In the genomic region with DNA sequence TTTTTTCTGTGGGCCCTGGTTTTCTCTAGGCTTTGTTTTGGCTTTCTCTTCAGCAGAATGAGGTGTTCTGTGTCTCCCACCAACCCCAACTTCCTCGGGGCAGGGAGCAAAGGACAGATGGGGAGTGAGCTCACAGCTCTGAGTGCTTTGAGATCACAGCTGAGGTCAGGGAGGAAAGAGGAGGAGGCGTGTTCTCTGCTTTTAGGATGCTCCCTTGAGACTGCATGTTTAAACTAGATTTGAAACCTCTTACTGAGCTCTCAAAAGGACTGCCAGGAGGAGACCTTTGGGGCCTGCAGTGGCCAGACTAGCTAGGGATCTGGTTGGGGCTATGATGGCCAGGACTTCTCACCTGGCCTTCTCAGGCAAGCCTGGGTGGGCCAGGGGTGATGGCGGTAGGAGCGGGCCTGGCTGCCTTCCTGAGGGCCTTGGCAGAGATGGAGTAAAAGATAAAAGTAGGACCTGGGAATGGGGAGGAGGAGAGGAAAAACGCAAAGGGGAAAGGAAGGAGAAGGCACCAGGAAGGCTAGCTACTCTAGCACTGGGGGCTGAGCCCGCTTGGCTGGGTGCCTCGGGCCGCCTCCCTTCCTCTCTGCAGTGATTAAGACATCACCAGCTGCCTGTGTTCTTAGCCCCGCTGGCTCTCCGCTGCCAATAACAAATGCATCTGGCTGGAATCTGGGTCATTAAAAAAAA, we compare ENCODE assay signal across 8 cellular contexts.
A peak's percentile ranks its signal among the peaks of the same experiment; 100 is the strongest.
DNase-seq lines count a peak whose midpoint lies in the region; ATAC-seq and TF ChIP-seq lines count a peak whose summit lies in the region.

No MANE protein-coding gene starts in this region.

- H3K9me3 ChIP-seq in OCI-LY7 (ENCODE audit: low read length): no peaks in the 10 kb centered on the region
- H3K9me3 ChIP-seq in spleen: no peaks in the 10 kb centered on the region

- peaks cover 24% of the 10 kb centered on the region for H3K4me1 ChIP-seq in OCI-LY7 (ENCODE audit: insufficient read depth, low read length, poor library complexity, severe bottlenecking)
- peaks cover 10 to 40% (median 16%) of the 10 kb centered on the region in 6 donors for H3K4me1 ChIP-seq in spleen

- H3K4me3 ChIP-seq in H7 (ENCODE audit: insufficient read depth, low read depth, low read length) (no peak overlapping the region), OCI-LY7 (ENCODE audit: low read depth, low read length, poor library complexity, severe bottlenecking) (no peak overlapping the region), foreskin fibroblast (ENCODE audit: low read depth in 1 of 2, low read length in 2 of 2) (no peak overlapping the region), spleen (no peak overlapping the region)

- no peaks in the 10 kb centered on the region for H3K9me2 ChIP-seq in OCI-LY7 (ENCODE audit: insufficient read depth, low read length)

- H3K36me3 Mint-ChIP-seq in activated naive CD8-positive, alpha-beta T cell treated with anti-CD3 and anti-CD28 coated beads, Interleukin-2, amount 50 U/mL, for 24 hours (ENCODE audit: low read depth): no peaks in the 10 kb centered on the region

- H2AFZ ChIP-seq in OCI-LY7 (ENCODE audit: low read length): no peak overlapping the region

- no peak overlapping the region for H3K4me3 Mint-ChIP-seq in activated naive CD8-positive, alpha-beta T cell treated with anti-CD3 and anti-CD28 coated beads, Interleukin-2, amount 50 U/mL, for 24 hours

- H3K27ac ChIP-seq in OCI-LY7 (ENCODE audit: low read depth, low read length, poor library complexity, severe bottlenecking): no peak overlapping the region
- H3K27ac ChIP-seq in spleen: peak overlapping the region in 7 of 8 donors; percentile 51 to 71 (median 55)

- CTCF ChIA-PET in OCI-LY7 (lab: Charles Lee; ENCODE audit: unreplicated experiment): interaction anchor here (0.6 kb wide), 1 partner anchor 64 kb away, joined by 3 read pairs; no protein-coding TSS in a partner anchor

- H3K27me3 ChIP-seq in H7 (ENCODE audit: control insufficient read depth, insufficient read depth, low read length): no peaks in the 10 kb centered on the region
- H3K27me3 ChIP-seq in spleen (replicated peaks in 1 of 7): no peaks in the 10 kb centered on the region

- BruUV-seq in OCI-LY7 (replicated peaks; lab: Mats Ljungman, UMichigan): no TSS peak

- H3K79me2 ChIP-seq in OCI-LY7 (ENCODE audit: insufficient read depth, low read depth, low read length): no peaks in the 10 kb centered on the region

- no peaks in the 10 kb centered on the region for H3K9me3 Mint-ChIP-seq in activated naive CD8-positive, alpha-beta T cell treated with anti-CD3 and anti-CD28 coated beads, Interleukin-2, amount 50 U/mL, for 24 hours

- ATAC-seq in activated naive CD8-positive, alpha-beta T cell treated with anti-CD3 and anti-CD28 coated beads, Interleukin-2, amount 50 U/mL, for 24 hours: no peak
- ATAC-seq in HG03196 (IDR thresholded peaks at IDR 0.05; ENCODE audit: unreplicated experiment): no peak

- peak; percentile 58 for DNase-seq in H7
- peak; percentile 55 for DNase-seq in OCI-LY7 (ENCODE audit: low spot score)
- DNase-seq in foreskin fibroblast: peak; percentile 85 to 95
- no peak for DNase-seq in spleen
- DNase-seq in foreskin melanocyte: no peak
- no peak for DNase-seq in activated naive CD8-positive, alpha-beta T cell treated with anti-CD3 and anti-CD28 coated beads, Interleukin-2, amount 50 U/mL, for 24 hours
- DNase-seq in SKM-1 treated with dmso at 0.1 percent for 144 hours (lab: John Stamatoyannopoulos, UW; ENCODE audit: unreplicated experiment): no peak

- WGBS in spleen, 5 donors: 36 to 58% (median 47%) methylated on average over 10 of the region's 10 CpGs

- no peak overlapping the region for H3K4me2 ChIP-seq in OCI-LY7 (ENCODE audit: low read length)

- no peaks in the 10 kb centered on the region for H3K4me1 Mint-ChIP-seq in activated naive CD8-positive, alpha-beta T cell treated with anti-CD3 and anti-CD28 coated beads, Interleukin-2, amount 50 U/mL, for 24 hours

- POLR2A ChIA-PET in OCI-LY7 (lab: Charles Lee): interaction anchor here (0.6 to 1.4 kb wide), 3 partner anchors 10 to 1157 kb away, joined by 3 to 5 read pairs (median 4); no protein-coding TSS in a partner anchor

- H3K36me3 ChIP-seq in H7 (replicated peaks; ENCODE audit: control insufficient read depth, insufficient read depth, low read length): no peaks in the 10 kb centered on the region
- no peaks in the 10 kb centered on the region for H3K36me3 ChIP-seq in OCI-LY7 (ENCODE audit: insufficient read depth, low read length)
- H3K36me3 ChIP-seq in spleen: no peaks in the 10 kb centered on the region

- H4K20me1 ChIP-seq in OCI-LY7 (ENCODE audit: insufficient read depth, low read length): no peaks in the 10 kb centered on the region

- TF ChIP-seq POLR2A in spleen (IDR thresholded peaks at IDR 0.05): no peak

- intact Hi-C loops in OCI-LY7 (cut with micrococcal nuclease; ENCODE audit: unreplicated experiment): no loop called here
- intact Hi-C loops in spleen (cut with DNase I; ENCODE audit: low total_unique reads): no loop called here

- TF ChIP-seq CTCF in OCI-LY7 (conservative IDR thresholded peaks at IDR 0.05; ENCODE audit: low read length) (0 out of 2 replicates have a peak, but pooled peaks have one; percentile 16), foreskin fibroblast (IDR thresholded peaks at IDR 0.05; ENCODE audit: low read depth, low read length) (no peak), spleen (IDR thresholded peaks at IDR 0.05 in 8 of 11, conservative IDR thresholded peaks at IDR 0.05 in 3 of 11) (no peak)

- H3K27me3 Mint-ChIP-seq in activated naive CD8-positive, alpha-beta T cell treated with anti-CD3 and anti-CD28 coated beads, Interleukin-2, amount 50 U/mL, for 24 hours: no peaks in the 10 kb centered on the region

- no peak overlapping the region for H3K27ac Mint-ChIP-seq in activated naive CD8-positive, alpha-beta T cell treated with anti-CD3 and anti-CD28 coated beads, Interleukin-2, amount 50 U/mL, for 24 hours

Comparison
In these comparisons a context has a peak if more than half of its experiments do, and no peak if none do; other contexts are left out.
1. DNase-seq: peak in H7 (single experiment), OCI-LY7 (single experiment) and foreskin fibroblast (2 of 2); none in spleen (single experiment), foreskin melanocyte (single experiment), activated naive CD8-positive, alpha-beta T cell treated with anti-CD3 and anti-CD28 coated beads, Interleukin-2, amount 50 U/mL, for 24 hours (single experiment) and SKM-1 treated with dmso at 0.1 percent for 144 hours (single experiment).